13 cellular contexts compared by ENCODE assay signal in the genomic region with DNA sequence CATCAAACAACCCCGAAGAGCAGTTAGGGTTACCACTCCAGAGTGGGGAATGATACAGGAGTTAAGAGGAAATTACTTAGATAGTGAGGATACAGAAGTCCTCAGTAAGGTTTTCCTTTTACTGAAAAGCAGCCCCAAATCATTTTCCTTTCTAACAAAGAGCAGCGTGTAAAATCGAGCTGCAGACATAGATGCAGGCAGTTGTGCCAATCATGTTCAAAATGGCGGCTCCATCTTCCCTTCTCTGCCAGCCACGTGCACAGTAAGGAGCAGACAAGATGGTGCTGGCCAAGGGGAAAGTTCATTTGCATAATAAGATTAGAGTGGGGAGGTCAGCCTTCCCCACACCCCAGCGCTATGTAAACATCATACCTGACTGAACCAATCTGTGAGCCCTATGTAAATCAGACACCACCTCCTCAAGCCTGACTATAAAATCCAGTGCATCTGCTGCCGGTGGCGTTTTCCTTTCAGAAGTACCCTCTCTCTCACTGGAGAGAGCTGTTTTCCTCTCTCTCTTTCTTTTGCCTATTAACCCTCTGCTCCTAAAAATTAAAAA. TPM values are rescaled to one million over a fixed set of nuclear protein-coding genes. Genes with fewer than 3 reads are reported as not detected.
DNase-seq lines count a peak whose midpoint lies in the region; ATAC-seq lines count a peak whose summit lies in the region.
"Had no signal": no experiment of that assay in that cellular context is flagged by ENCODE, and none has a peak within 500 bp of the region (broad histone marks: within the 10 kb centered on the region; RNA-seq: fewer than 3 reads in every experiment).

No MANE protein-coding gene starts in this region.

- H3K36me3 ChIP-seq in H7 (replicated peaks; ENCODE audit: control insufficient read depth, insufficient read depth, low read length) = no peaks in the 10 kb centered on the region
- H3K36me3 ChIP-seq in SJCRH30 = no peaks in the 10 kb centered on the region
- H3K36me3 ChIP-seq: ascending aorta, esophagus squamous epithelium had no signal

- peaks cover 43% of the 10 kb centered on the region for H3K4me1 ChIP-seq in SJCRH30
- H3K4me1 ChIP-seq: ascending aorta, esophagus squamous epithelium had no signal

- H3K4me3 ChIP-seq in H7 (ENCODE audit: insufficient read depth, low read depth, low read length) = no peak overlapping the region
- H3K4me3 ChIP-seq in SJCRH30 = no peak overlapping the region
- H3K4me3 ChIP-seq: ascending aorta, esophagus squamous epithelium had no signal

- 0 out of 2 replicates have a peak, but pooled peaks cover 5% of the 10 kb centered on the region for H3K9me3 ChIP-seq in SJCRH30 (replicated peaks)
- H3K9me3 ChIP-seq: ascending aorta, esophagus squamous epithelium had no signal

- DNase-seq in H7 (peak; percentile 52), NCI-H1930 (lab: John Stamatoyannopoulos, UW) (peak; percentile 61 to 72), SJCRH30 (peak; percentile 94 to 97), mucosa of gallbladder (ENCODE audit: low spot score) (peak; percentile 66)
- no peak for DNase-seq in activated CD4-positive, alpha-beta T cell treated with anti-CD3 and anti-CD28 coated beads for 4 hours
- DNase-seq: esophagus squamous epithelium, GDM1, left cardiac atrium, SW 1271 had no signal

- H3K27me3 ChIP-seq in H7 (ENCODE audit: control insufficient read depth, insufficient read depth, low read length) (no peaks in the 10 kb centered on the region; the same call in 1 of the 2 replicates), SJCRH30 (no peaks in the 10 kb centered on the region)
- H3K27me3 ChIP-seq: ascending aorta, esophagus squamous epithelium had no signal

- ATAC-seq in HG02798 (IDR thresholded peaks at IDR 0.05; ENCODE audit: poor library complexity, unreplicated experiment) (no peak), HG02870 (IDR thresholded peaks at IDR 0.05; ENCODE audit: unreplicated experiment) (no peak)
- ATAC-seq: HepG2 had no signal

- peak overlapping the region; percentile 91 for H3K27ac ChIP-seq in SJCRH30
- H3K27ac ChIP-seq: ascending aorta, esophagus squamous epithelium had no signal

RNA-seq across cellular contexts. Expression of gene SRL, which starts 2.5 kb away (rescaled TPM):
- total RNA-seq in H7 (2014; rRNA removed; shearing (Covaris generic)) = 0.07 TPM in 1 of 2 replicates, not detected in the other
- 68.3 and 71.0 TPM in 2 replicates for total RNA-seq in SJCRH30 (2014; rRNA removed; shearing (Covaris generic))
- total RNA-seq in mucosa of gallbladder = 1.4 TPM
- total RNA-seq: HepG2 had no signal

RNA-seq across cellular contexts. Expression of gene TFAP4, which starts 28.5 kb away (rescaled TPM):
- total RNA-seq in H7 (2014; rRNA removed; shearing (Covaris generic)) = 34.7 and 45.0 TPM in 2 replicates
- 31.2 and 34.1 TPM in 2 replicates for total RNA-seq in SJCRH30 (2014; rRNA removed; shearing (Covaris generic))
- total RNA-seq in mucosa of gallbladder = 12.1 TPM

Comparison
In these comparisons a context has a peak if more than half of its experiments do, and no peak if none do; other contexts are left out.
1. DNase-seq: peak in H7 (single experiment), NCI-H1930 (2 of 2), SJCRH30 (2 of 2) and mucosa of gallbladder (single experiment); none in activated CD4-positive, alpha-beta T cell treated with anti-CD3 and anti-CD28 coated beads for 4 hours (0 of 2).
2. RNA of gene SRL, which starts 2.5 kb away (total RNA-seq): 68.3 to 71.0 TPM in SJCRH30; 1.4 TPM in mucosa of gallbladder (single experiment) and 0.07 TPM in H7; every median in the first group is over 10 times any median in the second.